Comparison of ENCODE assay signal across 1 cellular context in genomic region chr10:72261323-72262018, GRCh38.
TF ChIP-seq lines count a peak whose summit lies in the region.

No MANE protein-coding gene starts in this region.

TF ChIP-seq in K562, 482 proteins besides CTCF, POLR2A, EP300 and RAD21 (continued from another document and continues in another):
- TF ChIP-seq CUX1 (CRISPR knock-in tag; IDR thresholded peaks at IDR 0.05) (no peak), ELF1 (tag; IDR thresholded peaks at IDR 0.05) (no peak), JUNB (CRISPR knock-in tag; conservative IDR thresholded peaks at IDR 0.05) (no peak; the same call in 1 of the 2 replicates), KLF1 (tag; IDR thresholded peaks at IDR 0.05) (no peak), BACH1 (tag; IDR thresholded peaks at IDR 0.05) (peak; percentile 55; the same call in 1 of the 2 replicates), RFX7 (CRISPR knock-in tag; IDR thresholded peaks at IDR 0.05) (no peak), XRCC5 (IDR thresholded peaks at IDR 0.05; ENCODE audit: low read depth, low read length) (no peak), ZBTB12 (CRISPR knock-in tag; IDR thresholded peaks at IDR 0.05) (no peak; the same call in 1 of the 2 replicates), NUFIP1 (IDR thresholded peaks at IDR 0.05; ENCODE audit: partially characterized antibody) (no peak), SNIP1 (IDR thresholded peaks at IDR 0.05; ENCODE audit: low read depth) (no peak), ADNP (tag; IDR thresholded peaks at IDR 0.05) (no peak), SMC3 (conservative IDR thresholded peaks at IDR 0.05; ENCODE audit: insufficient read depth, low read depth, low read length) (no peak), SRSF9 (IDR thresholded peaks at IDR 0.05; ENCODE audit: borderline replicate concordance, low read depth, low read length) (no peak), YY1 (IDR thresholded peaks at IDR 0.05; ENCODE audit: borderline replicate concordance in 1 of 3, control insufficient read depth in 1 of 3, extremely low read depth in 1 of 3, insufficient read depth in 3 of 3, insufficient read length in 1 of 3, insufficient replicate concordance in 2 of 3, low read depth in 1 of 3, low read length in 2 of 3) (no peak), TGIF2 (CRISPR knock-in tag; IDR thresholded peaks at IDR 0.05) (no peak), CXXC5 (CRISPR knock-in tag; IDR thresholded peaks at IDR 0.05) (no peak; the same call in 1 of the 2 replicates), HDAC6 (IDR thresholded peaks at IDR 0.05; ENCODE audit: low read depth, low read length) (no peak), HDAC2 (IDR thresholded peaks at IDR 0.05) (peak; percentile 19; the same call in 1 of the 2 replicates), POU5F1 (IDR thresholded peaks at IDR 0.05; ENCODE audit: borderline replicate concordance, low read depth, low read length, partially characterized antibody) (no peak), KDM4B (IDR thresholded peaks at IDR 0.05; ENCODE audit: borderline replicate concordance in 2 of 2, low read depth in 1 of 2) (no peak), RBBP5 (IDR thresholded peaks at IDR 0.05; ENCODE audit: borderline replicate concordance, insufficient read depth, low read length, poor library complexity, severe bottlenecking) (no peak), PHF21A (IDR thresholded peaks at IDR 0.05; ENCODE audit: borderline replicate concordance, low read depth) (no peak), HNRNPH1 (optimal IDR thresholded peaks at IDR 0.05; ENCODE audit: low read depth, low read length) (no peak), SMARCA5 (IDR thresholded peaks at IDR 0.05) (no peak), MCM2 (IDR thresholded peaks at IDR 0.05; ENCODE audit: low read depth) (no peak), MTA1 (IDR thresholded peaks at IDR 0.05; ENCODE audit: borderline replicate concordance) (peak; percentile 66), ZNF232 (CRISPR knock-in tag; IDR thresholded peaks at IDR 0.05) (no peak), MAX (CRISPR knock-in tag; IDR thresholded peaks at IDR 0.05) (0 out of 2 replicates have a peak, but pooled peaks have one; percentile 4), HBP1 (CRISPR knock-in tag; IDR thresholded peaks at IDR 0.05) (no peak), DMBX1 (CRISPR knock-in tag; IDR thresholded peaks at IDR 0.05; ENCODE audit: borderline replicate concordance) (peak; percentile 84; the same call in 1 of the 2 replicates), ZNF609 (CRISPR knock-in tag; IDR thresholded peaks at IDR 0.05; ENCODE audit: borderline replicate concordance) (no peak), MCM7 (IDR thresholded peaks at IDR 0.05) (no peak), MYC (IDR thresholded peaks at IDR 0.05; ENCODE audit: low read depth, low read length) (0 out of 2 replicates have a peak, but pooled peaks have one; percentile 10), MYC (CRISPR knock-in tag; IDR thresholded peaks at IDR 0.05; ENCODE audit: borderline replicate concordance, low read depth) (no peak), ZNF175 (CRISPR knock-in tag; IDR thresholded peaks at IDR 0.05; ENCODE audit: low read depth) (no peak), STAT6 (CRISPR knock-in tag; IDR thresholded peaks at IDR 0.05) (no peak), ZNF766 (CRISPR knock-in tag; conservative IDR thresholded peaks at IDR 0.05) (peak; percentile 81), FOSL1 (tag; conservative IDR thresholded peaks at IDR 0.05) (peak; percentile 71), UBTF (IDR thresholded peaks at IDR 0.05; ENCODE audit: borderline replicate concordance in 1 of 2, low read depth in 2 of 2, low read length in 2 of 2) (peak in 1 of 2 experiments; percentile 50; a peak in 1 of 4 replicates), ZBTB11 (CRISPR knock-in tag; IDR thresholded peaks at IDR 0.05) (no peak)
